In genomic region chr2:190407246-190407661, GRCh38 we compare ENCODE assay signal across 9 cellular contexts. TPM values are rescaled to one million over a fixed set of nuclear protein-coding genes. Genes with fewer than 3 reads are reported as not detected.
A peak's percentile ranks its signal among the peaks of the same experiment; 100 is the strongest.
DNase-seq lines count a peak whose midpoint lies in the region; ATAC-seq and TF ChIP-seq lines count a peak whose summit lies in the region.
"Had no signal": no experiment of that assay in that cellular context is flagged by ENCODE, and none has a peak within 500 bp of the region (broad histone marks: within the 10 kb centered on the region; RNA-seq: fewer than 3 reads in every experiment).

No MANE protein-coding gene starts in this region.

- H3K27ac Mint-ChIP-seq in CD8-positive, alpha-beta T cell: no peak overlapping the region
- H3K27ac Mint-ChIP-seq in activated naive CD4-positive, alpha-beta T cell treated with anti-CD3 and anti-CD28 coated beads, Interleukin-2, amount 50 U/mL, for 24 hours: no peak overlapping the region

- no peaks in the 10 kb centered on the region for H3K27me3 Mint-ChIP-seq in CD8-positive, alpha-beta T cell (ENCODE audit: low read depth)
- no peaks in the 10 kb centered on the region for H3K27me3 Mint-ChIP-seq in activated naive CD4-positive, alpha-beta T cell treated with anti-CD3 and anti-CD28 coated beads, Interleukin-2, amount 50 U/mL, for 24 hours

- peaks cover 13% of the 10 kb centered on the region for H3K36me3 Mint-ChIP-seq in CD8-positive, alpha-beta T cell
- H3K36me3 Mint-ChIP-seq in activated naive CD4-positive, alpha-beta T cell treated with anti-CD3 and anti-CD28 coated beads, Interleukin-2, amount 50 U/mL, for 24 hours: peaks cover 1% of the 10 kb centered on the region

- no peaks in the 10 kb centered on the region for H3K27me3 ChIP-seq in CD8-positive, alpha-beta T cell (ENCODE audit: insufficient read depth, low read length)
- H3K27me3 ChIP-seq in thymus (ENCODE audit: control insufficient read depth, insufficient read depth): no peaks in the 10 kb centered on the region

- H3K4me1 ChIP-seq in CD8-positive, alpha-beta T cell (ENCODE audit: insufficient read depth, low read length): peaks cover 37% of the 10 kb centered on the region
- peaks cover 10% of the 10 kb centered on the region for H3K4me1 ChIP-seq in thymus (ENCODE audit: control insufficient read depth, insufficient read depth, low read length)

- peak in 3 of 7 experiments; percentile 54 to 87 (median 65) for DNase-seq in CD8-positive, alpha-beta T cell
- peak; percentile 38 for DNase-seq in left kidney (ENCODE audit: low read depth, low spot score)
- no peak for DNase-seq in NCI-H524 (lab: John Stamatoyannopoulos, UW)
- no peak for DNase-seq in stimulated activated CD4-positive, alpha-beta T cell treated with anti-CD3 and anti-CD28 coated beads, Interleukin-2, amount 100 ng/mL, for 48 hours

- peak overlapping the region; percentile 59 for H3K4me3 ChIP-seq in CD8-positive, alpha-beta T cell (ENCODE audit: low read depth, low read length)
- peak overlapping the region; percentile 84 for H3K4me3 ChIP-seq in thymus (ENCODE audit: low read length)

- TF ChIP-seq CTCF in CD8-positive, alpha-beta T cell (IDR thresholded peaks at IDR 0.05): no peak

- peak; percentile 67 for ATAC-seq in CD8-positive, alpha-beta T cell
- ATAC-seq in HG03175 (IDR thresholded peaks at IDR 0.05; ENCODE audit: unreplicated experiment) (peak; percentile 9), HG03025 (IDR thresholded peaks at IDR 0.05; ENCODE audit: low FRiP score, unreplicated experiment) (no peak)

- H3K4me1 Mint-ChIP-seq in CD8-positive, alpha-beta T cell (ENCODE audit: low read depth): peaks cover 31% of the 10 kb centered on the region
- H3K4me1 Mint-ChIP-seq in activated naive CD4-positive, alpha-beta T cell treated with anti-CD3 and anti-CD28 coated beads, Interleukin-2, amount 50 U/mL, for 24 hours: peaks cover 34% of the 10 kb centered on the region
- H3K4me1 Mint-ChIP-seq: nephron had no signal

- H3K9me3 Mint-ChIP-seq in CD8-positive, alpha-beta T cell: no peaks in the 10 kb centered on the region
- no peaks in the 10 kb centered on the region for H3K9me3 Mint-ChIP-seq in activated naive CD4-positive, alpha-beta T cell treated with anti-CD3 and anti-CD28 coated beads, Interleukin-2, amount 50 U/mL, for 24 hours
- H3K9me3 Mint-ChIP-seq: nephron had no signal

- 33% methylated on average over 11 of the region's 11 CpGs for WGBS in thymus

- CTCF ChIA-PET in CD8-positive, alpha-beta T cell (lab: Charles Lee): interaction anchor here (0.7 to 1.6 kb wide), 9 partner anchors 9 to 646 kb away, joined by 3 to 5 read pairs (median 3); no protein-coding TSS in a partner anchor

- no peaks in the 10 kb centered on the region for H3K9me3 ChIP-seq in CD8-positive, alpha-beta T cell (ENCODE audit: low read length)
- no peaks in the 10 kb centered on the region for H3K9me3 ChIP-seq in thymus (ENCODE audit: control insufficient read depth)

- POLR2A ChIA-PET in CD8-positive, alpha-beta T cell (lab: Charles Lee): interaction anchor here (0.7 to 3.1 kb wide), 22 partner anchors 9 to 644 kb away, joined by 3 to 42 read pairs (median 4); partner anchors contain the start of genes HIBCH, NAB1, NEMP2 and ORMDL1

- intact Hi-C loops in CD8-positive, alpha-beta T cell (cut with DNase I, micrococcal nuclease): loop anchor here (1.0 to 10.0 kb wide), 11 partner anchors 110 to 1275 kb away; partner anchors contain the start of genes GLS (in 2 of the 2), WDR75 (in 2 of the 2), NABP1 (in 1 of the 2) and NEMP2 (in 1 of the 2)

- H3K27ac ChIP-seq in CD8-positive, alpha-beta T cell (ENCODE audit: low read depth, low read length): peak overlapping the region; percentile 98
- H3K27ac ChIP-seq in thymus (ENCODE audit: low read depth): peak overlapping the region; percentile 98

- no peak overlapping the region for H3K4me3 Mint-ChIP-seq in CD8-positive, alpha-beta T cell
- peak overlapping the region; percentile 83 for H3K4me3 Mint-ChIP-seq in activated naive CD4-positive, alpha-beta T cell treated with anti-CD3 and anti-CD28 coated beads, Interleukin-2, amount 50 U/mL, for 24 hours

- no peaks in the 10 kb centered on the region for H3K36me3 ChIP-seq in CD8-positive, alpha-beta T cell (ENCODE audit: insufficient read depth, low read length)
- no peaks in the 10 kb centered on the region for H3K36me3 ChIP-seq in thymus (ENCODE audit: control insufficient read depth, insufficient read depth)

RNA-seq across cellular contexts. Expression of gene MFSD6, which starts 0.9 kb away (rescaled TPM):
- total RNA-seq in CD8-positive, alpha-beta T cell: 10 to 100 TPM; 45.6 to 50.6 TPM
- polyA plus RNA-seq in thymus: 16.3 TPM
